In the genomic region with DNA sequence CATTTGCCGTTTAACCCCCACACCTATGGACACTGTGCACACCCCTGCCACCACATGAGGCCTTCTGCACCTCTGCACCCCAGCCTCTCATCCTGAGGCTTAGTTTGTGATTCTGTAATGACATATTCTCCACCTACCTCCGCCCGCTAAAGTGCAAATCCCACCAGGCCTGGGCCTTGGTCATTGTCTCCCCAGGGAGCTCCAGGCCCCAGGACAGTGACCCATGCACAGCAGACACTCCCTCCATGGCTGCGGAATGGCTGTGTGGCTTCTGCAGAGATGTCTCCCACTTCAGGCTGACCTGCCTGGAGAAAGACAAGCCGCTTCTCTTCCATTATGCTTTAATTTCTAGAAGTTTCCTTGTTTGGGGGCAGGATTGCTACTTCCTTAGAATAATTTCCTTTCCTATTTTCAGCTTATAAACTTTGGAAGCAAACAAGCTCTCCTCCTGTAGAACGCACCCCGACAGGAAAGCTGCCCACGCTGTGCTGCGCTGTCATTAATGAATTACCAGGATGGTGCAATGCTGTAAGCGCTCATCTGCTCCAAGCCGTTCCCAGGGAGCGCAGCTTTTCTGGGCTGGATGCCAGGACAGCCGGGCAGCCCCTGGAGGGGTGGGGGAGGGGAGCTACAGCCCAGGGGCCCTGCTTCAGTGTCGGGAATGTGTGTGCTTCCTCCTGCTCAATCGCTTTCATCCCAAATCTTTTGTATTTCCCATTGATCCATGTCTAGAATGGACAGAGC, we compare ENCODE assay signal across 14 cellular contexts.
DNase-seq lines count a peak whose midpoint lies in the region; ATAC-seq and TF ChIP-seq lines count a peak whose summit lies in the region.
"Had no signal": no experiment of that assay in that cellular context is flagged by ENCODE, and none has a peak within 500 bp of the region (broad histone marks: within the 10 kb centered on the region; RNA-seq: fewer than 3 reads in every experiment).

No MANE protein-coding gene starts in this region.

- H3K4me1 ChIP-seq in left ventricle myocardium inferior (no peaks in the 10 kb centered on the region), right cardiac atrium (ENCODE audit: control insufficient read depth, insufficient read depth, low read length) (no peaks in the 10 kb centered on the region), vagina (no peaks in the 10 kb centered on the region)
- H3K4me1 ChIP-seq: BLaER1 treated with 17β-estradiol and CSF1 and Interleukin-3, amounts not matched to agents 10 nM and 100 nM had no signal

- WGBS in right cardiac atrium = 44% methylated on average over 15 of the region's 15 CpGs

- no peaks in the 10 kb centered on the region for H3K9me3 ChIP-seq in left ventricle myocardium inferior (replicated peaks)
- H3K9me3 ChIP-seq in right cardiac atrium (ENCODE audit: control insufficient read depth, low read length) = no peaks in the 10 kb centered on the region
- H3K9me3 ChIP-seq in vagina = no peaks in the 10 kb centered on the region
- H3K9me3 ChIP-seq: BLaER1 treated with 17β-estradiol and CSF1 and Interleukin-3, amounts not matched to agents 10 nM and 100 nM had no signal

- TF ChIP-seq POLR2A in vagina (IDR thresholded peaks at IDR 0.05) = no peak

- H3K36me3 ChIP-seq in left ventricle myocardium inferior (no peaks in the 10 kb centered on the region), vagina (no peaks in the 10 kb centered on the region)
- H3K36me3 ChIP-seq: BLaER1 treated with 17β-estradiol and CSF1 and Interleukin-3, amounts not matched to agents 10 nM and 100 nM had no signal

- peak; percentile 4 for DNase-seq in left ventricle myocardium inferior
- no peak for DNase-seq in right cardiac atrium
- DNase-seq in NCI-H774 (lab: John Stamatoyannopoulos, UW) = peak; percentile 6
- peak; percentile 8 for DNase-seq in kidney tubule cell (ENCODE audit: low spot score)
- DNase-seq in vagina (ENCODE audit: extremely low spot score in 2 of 2) = peak; percentile 71 to 82
- DNase-seq in occipital lobe (lab: John Stamatoyannopoulos, UW) = no peak
- DNase-seq: glutamatergic neuron; KG1; mesenchymal stem cell; NK-92 treated with Interleukin-12 subunit alpha and Interleukin-12 subunit beta, amount 100 ng/mL, for 24 hours; T-helper 2 cell had no signal

- TF ChIP-seq CTCF in left ventricle myocardium inferior (IDR thresholded peaks at IDR 0.05; ENCODE audit: borderline replicate concordance) (no peak), vagina (IDR thresholded peaks at IDR 0.05) (no peak)

- ATAC-seq in right cardiac atrium = no peak
- no peak for ATAC-seq in GM19452 (IDR thresholded peaks at IDR 0.05; ENCODE audit: unreplicated experiment)
- no peak for ATAC-seq in GM21381 (IDR thresholded peaks at IDR 0.05; ENCODE audit: unreplicated experiment)

- no peak overlapping the region for H3K4me3 ChIP-seq in left ventricle myocardium inferior
- no peak overlapping the region for H3K4me3 ChIP-seq in right cardiac atrium (ENCODE audit: low read length)
- no peak overlapping the region for H3K4me3 ChIP-seq in vagina
- H3K4me3 ChIP-seq: BLaER1 treated with 17β-estradiol and CSF1 and Interleukin-3, amounts not matched to agents 10 nM and 100 nM had no signal

- intact Hi-C loops in left ventricle myocardium inferior (cut with micrococcal nuclease) = no loop called here
- intact Hi-C loops in right cardiac atrium (cut with DNase I) = no loop called here
- intact Hi-C loops in vagina (cut with DNase I) = loop anchor here (5.0 kb wide), 1 partner anchor 963 kb away; a partner anchor contains a TSS

- H3K27me3 ChIP-seq in left ventricle myocardium inferior (ENCODE audit: low read depth) (peaks cover 61% of the 10 kb centered on the region), right cardiac atrium (ENCODE audit: control insufficient read depth, insufficient read depth) (no peaks in the 10 kb centered on the region), vagina (no peaks in the 10 kb centered on the region)
- H3K27me3 ChIP-seq: BLaER1 treated with 17β-estradiol and CSF1 and Interleukin-3, amounts not matched to agents 10 nM and 100 nM had no signal

- H3K27ac ChIP-seq in left ventricle myocardium inferior (replicated peaks) (no peak overlapping the region), right cardiac atrium (ENCODE audit: low read length) (no peak overlapping the region), vagina (no peak overlapping the region)
- H3K27ac ChIP-seq: BLaER1 treated with 17β-estradiol and CSF1 and Interleukin-3, amounts not matched to agents 10 nM and 100 nM had no signal

Comparison
In these comparisons a context has a peak if more than half of its experiments do, and no peak if none do; other contexts are left out.
1. DNase-seq: peak in left ventricle myocardium inferior (single experiment), NCI-H774 (single experiment), kidney tubule cell (single experiment) and vagina (2 of 2); none in right cardiac atrium (0 of 3) and occipital lobe (single experiment).